ENCODE assay signal across 1 cellular context in genomic region chr7:39430441-39430840, GRCh38.
TF ChIP-seq lines count a peak whose summit lies in the region.

No MANE protein-coding gene starts in this region.

TF ChIP-seq in H1, 55 proteins besides CTCF, POLR2A, EP300 and RAD21:
- TF ChIP-seq SUZ12 (IDR thresholded peaks at IDR 0.05; ENCODE audit: low read length) (no peak), SIX5 (IDR thresholded peaks at IDR 0.05; ENCODE audit: low read depth, low read length) (no peak), CHD1 (IDR thresholded peaks at IDR 0.05; ENCODE audit: low read depth, low read length) (no peak), YY1 (IDR thresholded peaks at IDR 0.05; ENCODE audit: low read depth, low read length) (no peak), TAF7 (optimal IDR thresholded peaks at IDR 0.05; ENCODE audit: borderline replicate concordance, low read depth, low read length) (no peak), JUND (IDR thresholded peaks at IDR 0.05; ENCODE audit: low read length) (no peak)
